ENCODE assay signal across 7 cellular contexts in the genomic region with DNA sequence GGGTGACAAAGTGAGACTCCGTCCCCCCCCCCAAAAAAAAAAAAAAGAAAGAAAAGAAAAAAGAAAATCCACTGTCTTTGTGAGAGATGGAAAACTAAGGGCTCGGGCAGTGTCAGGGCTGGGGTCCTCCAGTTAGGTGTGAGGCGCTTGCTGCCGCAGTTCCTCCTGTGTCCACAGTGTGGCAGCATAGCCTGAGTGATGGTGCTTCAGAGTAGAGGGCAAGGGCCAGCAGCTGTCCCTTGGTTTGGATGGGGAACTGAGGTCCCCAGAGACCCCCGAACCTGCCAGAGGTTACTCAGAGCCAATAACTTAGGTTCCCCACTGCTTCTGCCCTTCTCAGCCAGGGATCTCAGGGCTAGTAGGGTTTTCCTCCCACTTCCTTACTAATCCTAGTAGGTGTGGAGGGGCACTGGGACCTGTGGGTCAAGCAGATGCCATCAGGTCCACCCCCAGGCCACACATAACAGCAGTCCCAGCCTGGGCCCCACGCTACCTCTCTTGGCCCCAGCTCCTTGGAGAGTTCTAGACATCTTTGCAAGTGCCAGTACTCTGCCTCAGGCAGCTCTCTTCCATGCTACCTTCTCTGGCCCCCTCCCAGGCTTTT. TPM values are rescaled to one million over a fixed set of nuclear protein-coding genes. Genes with fewer than 3 reads are reported as not detected.
DNase-seq lines count a peak whose midpoint lies in the region; ATAC-seq and TF ChIP-seq lines count a peak whose summit lies in the region.

No MANE protein-coding gene starts in this region.

- no peak for ATAC-seq in GM18907 (IDR thresholded peaks at IDR 0.05; ENCODE audit: unreplicated experiment)

- H3K9me3 Mint-ChIP-seq in MCF 10A (ENCODE audit: unreplicated experiment) (no peaks in the 10 kb centered on the region), immature natural killer cell (no peaks in the 10 kb centered on the region)

- peak; percentile 98 for TF ChIP-seq CTCF in GM12873 (IDR thresholded peaks at IDR 0.05; ENCODE audit: insufficient read depth, low read depth, low read length, missing control alignments)
- peak; percentile 99 for TF ChIP-seq CTCF in NB4 (IDR thresholded peaks at IDR 0.05; ENCODE audit: low read depth, low read length)
- peak; percentile 92 for TF ChIP-seq CTCF in VCaP (conservative IDR thresholded peaks at IDR 0.05)
- peak; percentile 88 for TF ChIP-seq CTCF in MCF 10A (IDR thresholded peaks at IDR 0.05; ENCODE audit: unreplicated experiment)

- DNase-seq in NB4 (ENCODE audit: low read depth) (peak; percentile 86), MCF 10A (ENCODE audit: unreplicated experiment) (peak; percentile 72), immature natural killer cell (peak; percentile 60 to 67 (median 62))
- DNase-seq in stimulated activated CD4-positive, alpha-beta T cell treated with anti-CD3 and anti-CD28 coated beads, Interleukin-1b, Interleukin-23, amount 100 ng/mL, for 1 hour (ENCODE audit: low read depth in 2 of 2) = peak; percentile 17 to 53

- H3K27ac Mint-ChIP-seq in MCF 10A (ENCODE audit: low read depth, unreplicated experiment) (no peak overlapping the region), immature natural killer cell (peak overlapping the region in 1 of 6 donors; percentile 23)

- no peaks in the 10 kb centered on the region for H3K27me3 Mint-ChIP-seq in MCF 10A (ENCODE audit: insufficient read depth, unreplicated experiment)
- H3K27me3 Mint-ChIP-seq in immature natural killer cell (ENCODE audit: low read depth in 3 of 3) = peaks cover 0 to 5% (median 1%) of the 10 kb centered on the region in 3 donors

- peaks cover 4% of the 10 kb centered on the region for H3K4me1 Mint-ChIP-seq in MCF 10A (ENCODE audit: insufficient read depth, unreplicated experiment)
- no peaks in the 10 kb centered on the region for H3K4me1 Mint-ChIP-seq in immature natural killer cell

- CTCF ChIA-PET in MCF 10A (lab: Yijun Ruan, JAX) = interaction anchor here (0.6 to 3.4 kb wide), 15 partner anchors 11 to 1004 kb away, joined by 3 to 17 read pairs (median 4); no protein-coding TSS in a partner anchor

- intact Hi-C loops in MCF 10A (cut with micrococcal nuclease) = loop anchor here (2.0 to 10.0 kb wide), 3 partner anchors 31 to 105 kb away; no protein-coding TSS in a partner anchor

- no peak overlapping the region for H3K4me3 ChIP-seq in NB4 (ENCODE audit: low read depth, low read length)

- TF ChIP-seq POLR2A in NB4 (IDR thresholded peaks at IDR 0.05; ENCODE audit: extremely low read depth, insufficient read length) = no peak

- no peak overlapping the region for H3K27ac ChIP-seq in VCaP

- POLR2A ChIA-PET in MCF 10A (lab: Yijun Ruan, JAX) = interaction anchor here (1.1 to 1.5 kb wide), 2 partner anchors 43 to 97 kb away, joined by 5 to 6 read pairs; partner anchors contain the start of genes MIEF2 and TOP3A

- H3K36me3 Mint-ChIP-seq in MCF 10A (ENCODE audit: insufficient read depth, unreplicated experiment) = no peaks in the 10 kb centered on the region
- no peaks in the 10 kb centered on the region for H3K36me3 Mint-ChIP-seq in immature natural killer cell

- BruUV-seq in MCF 10A (replicated peaks; lab: Mats Ljungman, UMichigan) = no TSS peak

- H3K4me3 Mint-ChIP-seq in MCF 10A (ENCODE audit: unreplicated experiment) = no peak overlapping the region
- H3K4me3 Mint-ChIP-seq in immature natural killer cell = no peak overlapping the region

RNA-seq across cellular contexts. Expression of gene LLGL1, which starts 7.9 kb away (rescaled TPM):
- 16.4 and 17.4 TPM in 2 replicates for total RNA-seq in MCF 10A (2022)
- 1 to 10 TPM in 2 of 3 donors, not detected in 1; 2.0 to 3.1 TPM for polyA plus RNA-seq in immature natural killer cell

RNA-seq across cellular contexts. Expression of gene ALKBH5, which starts 33.9 kb away (rescaled TPM):
- total RNA-seq in MCF 10A (2022) = 69.5 and 85.1 TPM in 2 replicates
- 100 to 1,000 TPM in 2 of 3 donors, 10 to 100 TPM in 1; 86.4 to 130 (median 102) TPM for polyA plus RNA-seq in immature natural killer cell

RNA-seq across cellular contexts. Expression of gene FLII, which starts 41.0 kb away (rescaled TPM):
- total RNA-seq in MCF 10A (2022) = 564 and 601 TPM in 2 replicates
- 100 to 1,000 TPM in 1 of 3 donors, 10 to 100 TPM in 2; 77.7 to 164 (median 83.7) TPM for polyA plus RNA-seq in immature natural killer cell

RNA-seq across cellular contexts. Expression of gene MIEF2, which starts 42.9 kb away (rescaled TPM):
- 12.1 and 14.1 TPM in 2 replicates for total RNA-seq in MCF 10A (2022)
- polyA plus RNA-seq in immature natural killer cell = 10 to 100 TPM; 14.9 to 20.1 (median 17.4) TPM

Comparison
In these comparisons a context has a peak if more than half of its experiments do, and no peak if none do; other contexts are left out.
1. DNase-seq: peak in every context shown above with its lines; median percentile 86 in NB4; 72 in MCF 10A; 62 in immature natural killer cell; 35 in stimulated activated CD4-positive, alpha-beta T cell treated with anti-CD3 and anti-CD28 coated beads, Interleukin-1b, Interleukin-23, amount 100 ng/mL, for 1 hour.